In genomic region chr2:33412920-33413319, GRCh38 we compare ENCODE assay signal across 9 cellular contexts.
DNase-seq lines count a peak whose midpoint lies in the region; TF ChIP-seq lines count a peak whose summit lies in the region.
"Had no signal": no experiment of that assay in that cellular context is flagged by ENCODE, and none has a peak within 500 bp of the region (broad histone marks: within the 10 kb centered on the region; RNA-seq: fewer than 3 reads in every experiment).

No MANE protein-coding gene starts in this region.

- TF ChIP-seq POLR2A in esophagus squamous epithelium (IDR thresholded peaks at IDR 0.05) = no peak

- H3K27me3 ChIP-seq in esophagus squamous epithelium = no peaks in the 10 kb centered on the region
- H3K27me3 ChIP-seq: transverse colon had no signal

- H3K4me3 ChIP-seq in epithelial cell of esophagus (ENCODE audit: low read length) (no peak overlapping the region), esophagus squamous epithelium (no peak overlapping the region)
- H3K4me3 ChIP-seq: transverse colon had no signal

- WGBS in esophagus squamous epithelium, 2 donors = 26 to 33% methylated on average over 1 of the region's 1 CpG

- intact Hi-C loops in esophagus squamous epithelium (cut with DNase I) = no loop called here

- peak; percentile 34 for DNase-seq in GM10266 (ENCODE audit: extremely low spot score)
- DNase-seq in NCI-H2227 treated with DMSO at 0.1 percent for 48 hours (lab: John Stamatoyannopoulos, UW) = peak; percentile 8
- peak; percentile 27 for DNase-seq in epithelial cell of esophagus (ENCODE audit: low read depth)
- DNase-seq in pons (ENCODE audit: low spot score) = peak; percentile 77
- DNase-seq in esophagus squamous epithelium (lab: John Stamatoyannopoulos, UW) = no peak
- DNase-seq in activated CD8-positive, alpha-beta memory T cell treated with anti-CD3 and anti-CD28 coated beads, Interleukin-2, amount 50 U/mL, for 4 hours = no peak
- DNase-seq in effector CD8-positive, alpha-beta T cell (lab: John Stamatoyannopoulos, UW) = no peak
- no peak for DNase-seq in activated CD4-positive, CD25-positive, alpha-beta regulatory T cell treated with anti-CD3 and anti-CD28 coated beads, Interleukin-2, amount 50 U/mL, for 72 hours
- DNase-seq: transverse colon had no signal

- TF ChIP-seq CTCF in GM10266 (IDR thresholded peaks at IDR 0.05; ENCODE audit: control insufficient read depth, insufficient read depth, low read depth, missing control alignments) = peak; percentile 30
- peak; percentile 19 for TF ChIP-seq CTCF in epithelial cell of esophagus (IDR thresholded peaks at IDR 0.05; ENCODE audit: insufficient read depth, low read depth, low read length, missing control alignments)
- peak in 2 of 6 experiments; percentile 10 to 18 for TF ChIP-seq CTCF in esophagus squamous epithelium (IDR thresholded peaks at IDR 0.05)

- no peaks in the 10 kb centered on the region for H3K36me3 ChIP-seq in esophagus squamous epithelium
- H3K36me3 ChIP-seq: transverse colon had no signal

- H3K4me1 ChIP-seq in esophagus squamous epithelium = no peaks in the 10 kb centered on the region
- H3K4me1 ChIP-seq: transverse colon had no signal

- no peak overlapping the region for H3K27ac ChIP-seq in esophagus squamous epithelium
- H3K27ac ChIP-seq: transverse colon had no signal

- H3K9me3 ChIP-seq in esophagus squamous epithelium = peaks cover 0 to 6% (median 0%) of the 10 kb centered on the region in 3 donors
- H3K9me3 ChIP-seq: transverse colon had no signal

Comparison
In these comparisons a context has a peak if more than half of its experiments do, and no peak if none do; other contexts are left out.
1. DNase-seq: peak in GM10266 (single experiment), NCI-H2227 treated with DMSO at 0.1 percent for 48 hours (single experiment), epithelial cell of esophagus (single experiment) and pons (single experiment); none in esophagus squamous epithelium (single experiment), activated CD8-positive, alpha-beta memory T cell treated with anti-CD3 and anti-CD28 coated beads, Interleukin-2, amount 50 U/mL, for 4 hours (single experiment), effector CD8-positive, alpha-beta T cell (single experiment) and activated CD4-positive, CD25-positive, alpha-beta regulatory T cell treated with anti-CD3 and anti-CD28 coated beads, Interleukin-2, amount 50 U/mL, for 72 hours (single experiment).